In genomic region chr2:230767862-230768388, GRCh38 we compare ENCODE assay signal across 10 cellular contexts.
"Had no signal": no experiment of that assay in that cellular context is flagged by ENCODE, and none has a peak within 500 bp of the region (broad histone marks: within the 10 kb centered on the region; RNA-seq: fewer than 3 reads in every experiment).

No MANE protein-coding gene starts in this region.

- H3K27me3 ChIP-seq: ascending aorta, sigmoid colon had no signal

- H3K9me3 Mint-ChIP-seq: naive B cell had no signal

- H3K27me3 Mint-ChIP-seq: naive B cell; stimulated activated naive CD8-positive, alpha-beta T cell treated with anti-CD3 and anti-CD28 coated beads, Interleukin-15, amount 100 ng/mL, for 72 hours had no signal

- DNase-seq: foreskin melanocyte; head of caudate nucleus; left cardiac atrium; naive B cell; sigmoid colon; stimulated activated CD4-positive, alpha-beta T cell treated with anti-CD3 and anti-CD28 coated beads, Interleukin-2, amount 100 ng/mL, for 24 hours; stimulated activated naive CD8-positive, alpha-beta T cell treated with anti-CD3 and anti-CD28 coated beads, Interleukin-15, amount 100 ng/mL, for 72 hours had no signal

- H3K4me1 ChIP-seq: sigmoid colon had no signal

- ATAC-seq: left cardiac atrium; stimulated activated naive CD8-positive, alpha-beta T cell treated with anti-CD3 and anti-CD28 coated beads, Interleukin-15, amount 100 ng/mL, for 72 hours had no signal

- H3K4me3 ChIP-seq: ascending aorta, lung, sigmoid colon, thoracic aorta had no signal

- H3K27ac ChIP-seq: ascending aorta, sigmoid colon, thoracic aorta had no signal

- H3K36me3 ChIP-seq: thoracic aorta had no signal

- H3K9me3 ChIP-seq: ascending aorta, sigmoid colon, thoracic aorta had no signal
